ENCODE assay signal across 19 cellular contexts in genomic region chr9:91127653-91128052, GRCh38.
"Had no signal": no experiment of that assay in that cellular context is flagged by ENCODE, and none has a peak within 500 bp of the region (broad histone marks: within the 10 kb centered on the region; RNA-seq: fewer than 3 reads in every experiment).

No MANE protein-coding gene starts in this region.

- H3K9ac ChIP-seq: neural progenitor cell had no signal

- H3K9me3 ChIP-seq: esophagus muscularis mucosa, mucosa of descending colon, tibial artery had no signal

- H3K4me3 ChIP-seq: esophagus muscularis mucosa, mucosa of descending colon, neural progenitor cell, right atrium auricular region, tibial artery had no signal

- H3K4me2 ChIP-seq: neural progenitor cell had no signal

- ATAC-seq: activated CD8-positive, alpha-beta T cell treated with anti-CD3 and anti-CD28 coated beads for 36 hours; activated T-helper 17 cell treated with anti-CD3 and anti-CD28 coated beads, Interleukin-2, amount 50 U/mL, for 72 hours; left ventricle myocardium superior; mucosa of descending colon had no signal

- H2AFZ ChIP-seq: neural progenitor cell had no signal

- H3K4me1 ChIP-seq: neural progenitor cell, right atrium auricular region, tibial artery had no signal

- H3K36me3 ChIP-seq: esophagus muscularis mucosa, neural progenitor cell, right atrium auricular region, tibial artery had no signal

- DNase-seq: activated CD4-positive, alpha-beta T cell treated with anti-CD3 and anti-CD28 coated beads, Interleukin-2, amount 10 ng/mL, durations not matched to agents 24 days and 14 days; activated CD8-positive, alpha-beta T cell treated with anti-CD3 and anti-CD28 coated beads for 36 hours; activated naive CD4-positive, alpha-beta T cell treated with Interleukin-2 at 50 U/mL for 16 hours; activated naive CD8-positive, alpha-beta T cell treated with anti-CD3 and anti-CD28 coated beads, Interleukin-2, amount 10 ng/mL, durations not matched to agents 7 days and 5 days; activated T-cell treated with anti-CD3 and anti-CD28 coated beads, Interleukin-2, amount 50 U/mL, for 1 hour; anterior cingulate cortex; effector CD8-positive, alpha-beta T cell; kidney glomerular epithelial cell; left ventricle myocardium superior; mucosa of descending colon; naive B cell; stimulated activated CD4-positive, alpha-beta T cell treated with anti-CD3 and anti-CD28 coated beads, Interleukin-2, amount 100 ng/mL, for 24 hours; stimulated activated naive CD4-positive, alpha-beta T cell treated with Interleukin-2 at 50 U/mL for 16 hours; T-helper 9 cell; tibial artery had no signal

- H3K27ac ChIP-seq: esophagus muscularis mucosa, neural progenitor cell, right atrium auricular region, tibial artery had no signal

- H3K27me3 ChIP-seq: esophagus muscularis mucosa, neural progenitor cell, right atrium auricular region, tibial artery had no signal
